ENCODE assay signal across 11 cellular contexts in the genomic region with DNA sequence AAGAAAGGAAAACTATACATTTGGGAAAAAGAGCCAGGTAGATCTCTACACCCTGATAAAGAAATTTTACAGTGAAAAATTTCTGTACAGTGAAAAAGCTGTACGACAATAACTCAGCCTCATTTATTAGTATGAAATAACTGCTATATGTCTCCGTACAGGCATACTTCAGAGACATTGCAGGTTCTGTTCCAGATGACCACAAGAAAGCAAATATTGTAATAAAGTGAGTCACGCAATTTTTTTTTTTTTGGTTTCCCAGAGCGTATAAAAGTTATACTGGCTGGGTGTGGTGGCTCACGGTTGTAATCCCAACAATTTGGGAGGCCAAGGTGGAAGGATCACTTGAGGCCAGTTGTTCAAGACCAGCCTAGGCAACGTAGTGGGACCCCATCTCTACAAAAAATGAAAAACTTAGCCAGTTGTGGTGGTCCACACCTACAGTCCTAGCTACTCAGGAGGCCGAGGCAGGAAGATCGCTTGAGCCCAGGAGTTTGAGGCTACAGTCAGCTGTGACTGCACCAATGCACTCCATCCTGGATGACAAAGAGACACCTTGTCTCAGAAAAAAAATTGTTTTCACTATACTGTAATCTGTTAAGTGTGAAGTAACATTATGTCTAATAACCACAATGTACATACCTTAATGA.
"Had no signal": no experiment of that assay in that cellular context is flagged by ENCODE, and none has a peak within 500 bp of the region (broad histone marks: within the 10 kb centered on the region; RNA-seq: fewer than 3 reads in every experiment).

No MANE protein-coding gene starts in this region.

- H3K4me1 Mint-ChIP-seq: activated naive CD4-positive, alpha-beta T cell treated with anti-CD3 and anti-CD28 coated beads, Interleukin-2, amount 10 ng/mL, durations not matched to agents 7 days and 5 days; naive thymus-derived CD8-positive, alpha-beta T cell had no signal

- H3K36me3 Mint-ChIP-seq: activated naive CD4-positive, alpha-beta T cell treated with anti-CD3 and anti-CD28 coated beads, Interleukin-2, amount 10 ng/mL, durations not matched to agents 7 days and 5 days; naive thymus-derived CD8-positive, alpha-beta T cell had no signal

- ATAC-seq: left lung; naive thymus-derived CD8-positive, alpha-beta T cell had no signal

- H3K4me1 ChIP-seq: esophagus squamous epithelium, left lung, tibial nerve had no signal

- H3K27me3 Mint-ChIP-seq: naive thymus-derived CD8-positive, alpha-beta T cell had no signal

- H3K27ac ChIP-seq: esophagus squamous epithelium, left lung, tibial nerve had no signal

- DNase-seq: activated CD4-positive, alpha-beta T cell treated with anti-CD3 and anti-CD28 coated beads, Interleukin-2, amount 50 U/mL, for 1 hour; activated naive CD4-positive, alpha-beta T cell treated with anti-CD3 and anti-CD28 coated beads, Interleukin-2, amount 10 ng/mL, durations not matched to agents 7 days and 5 days; esophagus squamous epithelium; hippocampal formation; left lung; naive thymus-derived CD8-positive, alpha-beta T cell; stimulated activated CD4-positive, alpha-beta T cell treated with anti-CD3 and anti-CD28 coated beads, Interleukin-2, amount 100 ng/mL, for 48 hours; stimulated activated naive CD4-positive, alpha-beta T cell; T-helper 9 cell had no signal

- H3K36me3 ChIP-seq: esophagus squamous epithelium, left lung, tibial nerve had no signal

- H3K4me3 ChIP-seq: esophagus squamous epithelium, left lung, tibial nerve had no signal

- H3K9me3 ChIP-seq: esophagus squamous epithelium, left lung had no signal

- H3K27me3 ChIP-seq: esophagus squamous epithelium, left lung, tibial nerve had no signal

- H3K27ac Mint-ChIP-seq: activated naive CD4-positive, alpha-beta T cell treated with anti-CD3 and anti-CD28 coated beads, Interleukin-2, amount 10 ng/mL, durations not matched to agents 7 days and 5 days; activated T-helper 1 cell treated with anti-CD3 and anti-CD28 coated beads, Interleukin-12 subunit alpha, Interleukin-12 subunit beta, Interleukin-2, Interleukin-4 antibody, amounts not matched to agents 30 ng/mL and 10 ng/mL and 1 ng/mL, durations not matched to agents 14 hours and 24 hours and 36 hours; naive thymus-derived CD8-positive, alpha-beta T cell had no signal

- H3K9me3 Mint-ChIP-seq: activated naive CD4-positive, alpha-beta T cell treated with anti-CD3 and anti-CD28 coated beads, Interleukin-2, amount 10 ng/mL, durations not matched to agents 7 days and 5 days; activated T-helper 1 cell treated with anti-CD3 and anti-CD28 coated beads, Interleukin-12 subunit alpha, Interleukin-12 subunit beta, Interleukin-2, Interleukin-4 antibody, amounts not matched to agents 30 ng/mL and 10 ng/mL and 1 ng/mL, durations not matched to agents 14 hours and 24 hours and 36 hours; naive thymus-derived CD8-positive, alpha-beta T cell had no signal

- H3K4me3 Mint-ChIP-seq: activated naive CD4-positive, alpha-beta T cell treated with anti-CD3 and anti-CD28 coated beads, Interleukin-2, amount 10 ng/mL, durations not matched to agents 7 days and 5 days; activated T-helper 1 cell treated with anti-CD3 and anti-CD28 coated beads, Interleukin-12 subunit alpha, Interleukin-12 subunit beta, Interleukin-2, Interleukin-4 antibody, amounts not matched to agents 30 ng/mL and 10 ng/mL and 1 ng/mL, durations not matched to agents 14 hours and 24 hours and 36 hours; naive thymus-derived CD8-positive, alpha-beta T cell had no signal
